1 cellular context compared by ENCODE assay signal in the genomic region with DNA sequence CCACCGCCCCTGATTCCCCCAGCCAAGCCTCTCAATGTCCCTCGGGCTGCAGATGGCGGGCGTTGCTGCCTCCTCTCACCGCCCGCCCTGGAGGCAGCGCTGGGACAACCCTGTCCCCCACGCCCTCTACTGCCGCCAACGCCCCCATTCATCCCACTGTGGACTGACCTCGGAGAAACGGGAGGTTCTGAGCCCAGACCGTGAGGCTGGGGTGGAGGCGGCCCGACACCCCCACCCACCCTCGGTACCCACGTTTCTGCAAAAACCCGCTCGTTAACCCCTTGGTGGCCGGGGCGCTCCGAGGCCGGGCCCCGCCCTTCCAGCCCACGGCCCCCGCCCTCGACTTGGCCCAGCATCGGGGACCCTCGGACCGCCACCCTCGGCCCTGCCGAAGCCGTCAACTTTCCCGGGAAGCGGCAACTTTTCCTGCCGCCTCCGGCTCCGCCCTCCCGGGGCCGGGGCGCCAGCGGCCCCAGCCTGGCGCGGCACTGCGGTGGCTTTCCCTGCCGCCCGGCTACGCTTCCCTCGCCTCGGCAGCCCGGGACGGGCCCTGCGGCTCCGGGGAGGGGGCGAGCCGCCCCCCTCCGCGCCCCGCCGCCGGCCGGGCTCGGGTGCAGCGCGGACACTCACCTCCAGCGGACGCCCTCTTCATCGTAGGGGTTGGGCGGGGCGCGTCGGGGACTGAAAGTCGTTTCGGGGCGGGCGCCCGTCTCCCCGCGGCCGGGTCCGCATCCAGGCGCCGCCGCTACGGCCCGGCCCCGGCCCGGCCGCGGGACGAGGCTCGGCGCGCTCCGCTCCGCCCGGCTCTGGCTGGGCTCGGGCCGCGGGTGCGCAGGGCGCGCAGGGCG.
TF ChIP-seq lines count a peak whose summit lies in the region.

No MANE protein-coding gene starts in this region.

TF ChIP-seq in IMR-90, 13 proteins besides CTCF, POLR2A, EP300 and RAD21 (continued from another document):
- TF ChIP-seq USF2 (IDR thresholded peaks at IDR 0.05; ENCODE audit: low read depth, low read length) = no peak
